ENCODE assay signal across 1 cellular context in genomic region chr3:71061037-71061436, GRCh38.
TF ChIP-seq lines count a peak whose summit lies in the region.

No MANE protein-coding gene starts in this region.

TF ChIP-seq in GM23338, 12 proteins besides CTCF, POLR2A, EP300 and RAD21 (continued from another document):
- no peak for TF ChIP-seq ZNF462 (CRISPR knock-in tag; IDR thresholded peaks at IDR 0.05)
- no peak for TF ChIP-seq REST (IDR thresholded peaks at IDR 0.05; ENCODE audit: unreplicated experiment)
